27 cellular contexts compared by ENCODE assay signal in the genomic region with DNA sequence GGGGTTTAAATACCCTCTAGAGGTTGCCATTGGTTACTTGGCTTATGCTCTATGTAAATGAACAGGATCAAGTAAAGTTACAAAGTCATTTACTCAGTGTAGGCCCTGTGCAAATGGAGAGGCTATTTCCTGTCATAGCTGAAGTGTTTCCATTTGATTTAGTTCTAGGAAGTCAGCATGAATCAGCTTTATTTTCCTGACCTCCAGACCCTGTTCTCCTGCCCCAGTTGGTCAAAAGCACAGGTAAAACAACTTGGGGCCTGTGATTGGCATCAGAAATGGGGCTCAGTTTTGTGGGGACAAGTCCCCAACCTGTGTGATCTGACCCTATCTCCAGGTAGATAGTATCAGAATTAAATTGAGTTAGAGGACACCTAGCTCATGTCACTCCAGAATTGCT.
"Had no signal": no experiment of that assay in that cellular context is flagged by ENCODE, and none has a peak within 500 bp of the region (broad histone marks: within the 10 kb centered on the region; RNA-seq: fewer than 3 reads in every experiment).

No MANE protein-coding gene starts in this region.

- H3K36me3 ChIP-seq: ascending aorta, brain microvascular endothelial cell, sigmoid colon, uterus had no signal

- ATAC-seq: activated CD8-positive, alpha-beta T cell treated with anti-CD3 and anti-CD28 coated beads for 36 hours; activated naive CD4-positive, alpha-beta T cell treated with anti-CD3 and anti-CD28 coated beads, Interleukin-2, amount 50 U/mL, for 72 hours; activated T-helper 17 cell treated with anti-CD3 and anti-CD28 coated beads, Interleukin-2, amount 50 U/mL, for 72 hours; naive thymus-derived CD4-positive, alpha-beta T cell; stimulated activated naive B cell treated with anti-CD40 and anti-IgM and Interleukin-4, amounts not matched to agents 10 μg/mL and 1 μg/mL and 100 μg/mL, for 72 hours had no signal

- H3K4me2 ChIP-seq: smooth muscle cell had no signal

- H3K27me3 ChIP-seq: ascending aorta, brain microvascular endothelial cell, sigmoid colon, testis, uterus had no signal

- H3K36me3 Mint-ChIP-seq: activated naive CD4-positive, alpha-beta T cell treated with anti-CD3 and anti-CD28 coated beads, Interleukin-2, amount 50 U/mL, for 72 hours; naive thymus-derived CD4-positive, alpha-beta T cell; stimulated activated naive B cell treated with anti-CD40 and anti-IgM and Interleukin-4, amounts not matched to agents 10 μg/mL and 1 μg/mL and 100 μg/mL, for 72 hours had no signal

- H3K9me3 Mint-ChIP-seq: activated CD4-positive, alpha-beta T cell treated with anti-CD3 and anti-CD28 coated beads, Interleukin-2, amount 10 ng/mL, durations not matched to agents 7 days and 5 days; activated CD8-positive, alpha-beta T cell treated with anti-CD3 and anti-CD28 coated beads for 36 hours; activated naive CD4-positive, alpha-beta T cell treated with anti-CD3 and anti-CD28 coated beads, Interleukin-2, amount 50 U/mL, for 72 hours; activated T-helper 17 cell treated with anti-CD3 and anti-CD28 coated beads, Interleukin-2, amount 50 U/mL, for 72 hours; neural crest cell; stimulated activated naive B cell treated with anti-CD40 and anti-IgM and Interleukin-4, amounts not matched to agents 10 μg/mL and 1 μg/mL and 100 μg/mL, for 72 hours had no signal

- H3K27ac Mint-ChIP-seq: activated CD4-positive, alpha-beta T cell treated with anti-CD3 and anti-CD28 coated beads, Interleukin-2, amount 10 ng/mL, durations not matched to agents 7 days and 5 days; activated CD8-positive, alpha-beta T cell treated with anti-CD3 and anti-CD28 coated beads for 36 hours; activated naive CD4-positive, alpha-beta T cell treated with anti-CD3 and anti-CD28 coated beads, Interleukin-2, amount 50 U/mL, for 72 hours; activated T-helper 17 cell treated with anti-CD3 and anti-CD28 coated beads, Interleukin-2, amount 50 U/mL, for 72 hours; naive thymus-derived CD4-positive, alpha-beta T cell; stimulated activated naive B cell treated with anti-CD40 and anti-IgM and Interleukin-4, amounts not matched to agents 10 μg/mL and 1 μg/mL and 100 μg/mL, for 72 hours had no signal

- H3K27ac ChIP-seq: ascending aorta, brain microvascular endothelial cell, sigmoid colon, testis, uterus, VCaP had no signal

- H3K4me1 ChIP-seq: ascending aorta, sigmoid colon, testis, uterus had no signal

- FAIRE-seq: keratinocyte had no signal

- H3K4me3 ChIP-seq: ascending aorta, lung, sigmoid colon, smooth muscle cell, testis, uterus had no signal

- H3K27me3 Mint-ChIP-seq: activated CD4-positive, alpha-beta T cell treated with anti-CD3 and anti-CD28 coated beads, Interleukin-2, amount 10 ng/mL, durations not matched to agents 7 days and 5 days; activated CD8-positive, alpha-beta T cell treated with anti-CD3 and anti-CD28 coated beads for 36 hours; activated T-helper 17 cell treated with anti-CD3 and anti-CD28 coated beads, Interleukin-2, amount 50 U/mL, for 72 hours; stimulated activated naive B cell treated with anti-CD40 and anti-IgM and Interleukin-4, amounts not matched to agents 10 μg/mL and 1 μg/mL and 100 μg/mL, for 72 hours had no signal

- H3K9me3 ChIP-seq: ascending aorta, sigmoid colon, testis, uterus had no signal

- H3K4me3 Mint-ChIP-seq: activated CD4-positive, alpha-beta T cell treated with anti-CD3 and anti-CD28 coated beads, Interleukin-2, amount 10 ng/mL, durations not matched to agents 7 days and 5 days; activated CD8-positive, alpha-beta T cell treated with anti-CD3 and anti-CD28 coated beads for 36 hours; activated T-helper 17 cell treated with anti-CD3 and anti-CD28 coated beads, Interleukin-2, amount 50 U/mL, for 72 hours; naive thymus-derived CD4-positive, alpha-beta T cell; neural crest cell; stimulated activated naive B cell treated with anti-CD40 and anti-IgM and Interleukin-4, amounts not matched to agents 10 μg/mL and 1 μg/mL and 100 μg/mL, for 72 hours had no signal

- H3K4me1 Mint-ChIP-seq: activated T-helper 17 cell treated with anti-CD3 and anti-CD28 coated beads, Interleukin-2, amount 50 U/mL, for 72 hours; neural crest cell had no signal

- DNase-seq: activated CD4-positive, alpha-beta T cell treated with anti-CD3 and anti-CD28 coated beads, Interleukin-2, amount 10 ng/mL, durations not matched to agents 7 days and 5 days; activated CD4-positive, CD25-positive, alpha-beta regulatory T cell treated with anti-CD3 and anti-CD28 coated beads, Interleukin-2, amount 50 U/mL, for 72 hours; activated CD8-positive, alpha-beta T cell treated with anti-CD3 and anti-CD28 coated beads for 36 hours; activated T-cell treated with anti-CD3 and anti-CD28 coated beads, Interleukin-2, amount 50 U/mL, for 1 hour; brain microvascular endothelial cell; caudate nucleus; dermis blood vessel endothelial cell; effector CD8-positive, alpha-beta T cell; erythroblast; foreskin fibroblast; naive thymus-derived CD4-positive, alpha-beta T cell; occipital lobe; retina; sigmoid colon; stimulated activated CD4-positive, alpha-beta T cell treated with anti-CD3 and anti-CD28 coated beads, Interleukin-15, amount 100 ng/mL, for 24 hours; stimulated activated naive B cell treated with anti-CD40 and anti-IgM and Interleukin-4, amounts not matched to agents 10 μg/mL and 1 μg/mL and 100 μg/mL, for 72 hours; testis; trophoblast cell; uterus had no signal
